22 cellular contexts compared by ENCODE assay signal in the genomic region with DNA sequence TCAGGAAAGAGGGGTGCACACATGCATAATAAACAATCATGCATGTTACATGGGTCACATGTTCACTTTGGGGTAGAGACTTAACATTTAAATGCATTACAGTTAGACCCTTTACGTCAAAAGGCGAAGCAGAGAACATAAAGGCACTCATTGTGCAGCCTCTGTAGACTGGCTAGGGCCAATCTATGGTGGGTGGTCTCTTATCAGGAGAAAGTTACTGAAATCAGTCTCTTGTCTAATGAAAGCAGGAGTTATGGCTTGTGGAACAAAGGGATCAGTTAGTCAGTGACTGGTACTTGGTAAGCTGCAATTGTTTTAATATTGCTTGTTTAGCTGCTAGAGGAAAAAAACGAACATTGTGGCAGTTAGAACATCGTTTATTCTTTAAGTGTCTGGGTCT. TPM values are rescaled to one million over a fixed set of nuclear protein-coding genes. Genes with fewer than 3 reads are reported as not detected.
DNase-seq lines count a peak whose midpoint lies in the region; ATAC-seq and TF ChIP-seq lines count a peak whose summit lies in the region.
"Had no signal": no experiment of that assay in that cellular context is flagged by ENCODE, and none has a peak within 500 bp of the region (broad histone marks: within the 10 kb centered on the region; RNA-seq: fewer than 3 reads in every experiment).

No MANE protein-coding gene starts in this region.

- no peak overlapping the region for H3K9ac ChIP-seq in DND-41 (ENCODE audit: low read depth, low read length)
- H3K9ac ChIP-seq in smooth muscle cell (ENCODE audit: low read depth): no peak overlapping the region
- H3K9ac ChIP-seq: KMS-11 had no signal

- peaks cover 32% of the 10 kb centered on the region for H3K4me1 ChIP-seq in DND-41 (ENCODE audit: insufficient read depth, low read length)
- H3K4me1 ChIP-seq in naive thymus-derived CD4-positive, alpha-beta T cell (ENCODE audit: control insufficient read depth in 2 of 2, insufficient read depth in 2 of 2, low read length in 2 of 2): peaks cover 11 to 16% of the 10 kb centered on the region in 2 donors
- H3K4me1 ChIP-seq in smooth muscle cell (ENCODE audit: low read depth): peaks cover 12% of the 10 kb centered on the region

- H3K4me3 ChIP-seq in DND-41 (ENCODE audit: low read depth in 1 of 2, low read length in 2 of 2) (no peak overlapping the region), smooth muscle cell (no peak overlapping the region)
- H3K4me3 ChIP-seq in naive thymus-derived CD4-positive, alpha-beta T cell (ENCODE audit: low read length): no peak overlapping the region
- H3K4me3 ChIP-seq: BLaER1 treated with 17β-estradiol and CSF1 and Interleukin-3, amounts not matched to agents 10 nM and 100 nM; HAP-1; Peyer's patch had no signal

- H3K4me1 Mint-ChIP-seq in naive thymus-derived CD4-positive, alpha-beta T cell: peaks cover 5 to 38% (median 26%) of the 10 kb centered on the region in 7 donors
- H3K4me1 Mint-ChIP-seq in chondrocyte (ENCODE audit: low read depth): peaks cover 15% of the 10 kb centered on the region

- DNase-seq in DND-41: no peak
- peak; percentile 94 for DNase-seq in SK-MEL-5 (ENCODE audit: low read depth, low spot score)
- DNase-seq in naive thymus-derived CD4-positive, alpha-beta T cell: no peak
- DNase-seq in smooth muscle cell (lab: John Stamatoyannopoulos, UW; ENCODE audit: unreplicated experiment): no peak
- DNase-seq in NCI-H2029 (lab: John Stamatoyannopoulos, UW): no peak
- DNase-seq in chondrocyte (ENCODE audit: low spot score): no peak
- DNase-seq: CD8-positive, alpha-beta memory T cell; DMS53; EL; MV-4-11; NCI-H1105 treated with DMSO at 0.1 percent for 48 hours; NCI-H2081; NCI-H2171; NCI-H345; NCI-H524; NCI-H774; NK-92 treated with Interleukin-12 subunit alpha and Interleukin-12 subunit beta, amount 100 ng/mL, for 24 hours; Peyer's patch had no signal

- no peak for ATAC-seq in DND-41 (ENCODE audit: insufficient read depth, low read depth)
- no peak for ATAC-seq in naive thymus-derived CD4-positive, alpha-beta T cell
- ATAC-seq in GM18858 (IDR thresholded peaks at IDR 0.05; ENCODE audit: unreplicated experiment): no peak

- peaks cover 0 to 18% (median 0%) of the 10 kb centered on the region in 5 donors for H3K27me3 Mint-ChIP-seq in naive thymus-derived CD4-positive, alpha-beta T cell
- H3K27me3 Mint-ChIP-seq in chondrocyte (ENCODE audit: low read depth): peaks cover 14% of the 10 kb centered on the region

- H3F3A ChIP-seq in smooth muscle cell (ENCODE audit: low read depth): no peaks in the 10 kb centered on the region

- TF ChIP-seq CTCF in DND-41 (IDR thresholded peaks at IDR 0.05; ENCODE audit: borderline replicate concordance, extremely low read depth, low read length, poor library complexity, severe bottlenecking) (no peak), smooth muscle cell (IDR thresholded peaks at IDR 0.05; ENCODE audit: borderline replicate concordance, insufficient read depth, poor library complexity, severe bottlenecking) (no peak), chondrocyte (IDR thresholded peaks at IDR 0.05) (no peak)

- H3K36me3 ChIP-seq in DND-41 (ENCODE audit: insufficient read depth, low read length) (peaks cover 5% of the 10 kb centered on the region; the same call in 1 of the 2 replicates), smooth muscle cell (ENCODE audit: low read depth) (no peaks in the 10 kb centered on the region)
- peaks cover 0 to 5% (median 0%) of the 10 kb centered on the region in 3 experiments for H3K36me3 ChIP-seq in naive thymus-derived CD4-positive, alpha-beta T cell (ENCODE audit: control insufficient read depth in 2 of 3, insufficient read depth in 3 of 3, low read length in 3 of 3)
- H3K36me3 ChIP-seq: Peyer's patch had no signal

- no peaks in the 10 kb centered on the region for H3K9me3 ChIP-seq in DND-41 (ENCODE audit: insufficient read depth, low read length, severe bottlenecking)
- H3K9me3 ChIP-seq in naive thymus-derived CD4-positive, alpha-beta T cell (ENCODE audit: control insufficient read depth in 2 of 3, low read length in 3 of 3): no peaks in the 10 kb centered on the region
- no peaks in the 10 kb centered on the region for H3K9me3 ChIP-seq in smooth muscle cell (replicated peaks; ENCODE audit: low read depth)
- H3K9me3 ChIP-seq: BLaER1 treated with 17β-estradiol and CSF1 and Interleukin-3, amounts not matched to agents 10 nM and 100 nM; HAP-1; Peyer's patch had no signal

- H3K4me2 ChIP-seq in DND-41 (ENCODE audit: insufficient read depth, low read length) (no peak overlapping the region), smooth muscle cell (no peak overlapping the region)

- POLR2A ChIA-PET in naive thymus-derived CD4-positive, alpha-beta T cell (lab: Charles Lee): interaction anchor here (0.7 to 1.3 kb wide), 2 partner anchors 131 to 187 kb away, joined by 3 to 4 read pairs; no protein-coding TSS in a partner anchor

- peaks cover 10% of the 10 kb centered on the region; the same call in 1 of the 2 replicates for H4K20me1 ChIP-seq in DND-41 (ENCODE audit: insufficient read depth, low read length)
- peaks cover 16% of the 10 kb centered on the region for H4K20me1 ChIP-seq in smooth muscle cell (ENCODE audit: low read depth)

- in situ Hi-C loops in SK-MEL-5 (cut with HindIII; ENCODE audit: low pct_unique_long_range_greater_than_20kb, low sequenced_read_pairs): no loop called here

- CTCF ChIA-PET in naive thymus-derived CD4-positive, alpha-beta T cell (lab: Charles Lee): interaction anchor here (0.7 to 4.3 kb wide), 4 partner anchors 11 to 262 kb away, joined by 3 to 58 read pairs (median 4); no protein-coding TSS in a partner anchor

- 43% methylated on average over 4 of the region's 4 CpGs for WGBS in smooth muscle cell (ENCODE audit: low lambda C conversion rate)

- intact Hi-C loops in naive thymus-derived CD4-positive, alpha-beta T cell (cut with micrococcal nuclease): loop anchor here (1.0 to 10.0 kb wide), 10 partner anchors 243 to 616 kb away; a partner anchor contains a TSS

- no peak overlapping the region for H3K4me3 Mint-ChIP-seq in naive thymus-derived CD4-positive, alpha-beta T cell
- H3K4me3 Mint-ChIP-seq in chondrocyte (ENCODE audit: unreplicated experiment): no peak overlapping the region

- no peaks in the 10 kb centered on the region for H3K9me3 Mint-ChIP-seq in naive thymus-derived CD4-positive, alpha-beta T cell
- H3K9me3 Mint-ChIP-seq in chondrocyte (ENCODE audit: low read depth): no peaks in the 10 kb centered on the region
- H3K9me3 Mint-ChIP-seq: CD8-positive, alpha-beta memory T cell had no signal

- H3K36me3 Mint-ChIP-seq in naive thymus-derived CD4-positive, alpha-beta T cell: peaks cover 0 to 2% (median 0%) of the 10 kb centered on the region in 5 donors
- no peaks in the 10 kb centered on the region for H3K36me3 Mint-ChIP-seq in chondrocyte (ENCODE audit: low read depth)

- H3K79me2 ChIP-seq in DND-41 (ENCODE audit: insufficient read depth, low read length) (peaks cover 38% of the 10 kb centered on the region), smooth muscle cell (ENCODE audit: low read depth) (peaks cover 31% of the 10 kb centered on the region)

- no peaks in the 10 kb centered on the region for H3K27me3 ChIP-seq in DND-41 (ENCODE audit: insufficient read depth, low read length, poor library complexity)
- no peaks in the 10 kb centered on the region for H3K27me3 ChIP-seq in naive thymus-derived CD4-positive, alpha-beta T cell (ENCODE audit: control insufficient read depth in 2 of 2, insufficient read depth in 2 of 2, low read length in 2 of 2)
- no peaks in the 10 kb centered on the region for H3K27me3 ChIP-seq in smooth muscle cell (ENCODE audit: low read depth)
- H3K27me3 ChIP-seq: BLaER1 treated with 17β-estradiol and CSF1 and Interleukin-3, amounts not matched to agents 10 nM and 100 nM; Peyer's patch had no signal

- H2AFZ ChIP-seq in DND-41 (ENCODE audit: low read depth, low read length): peak overlapping the region; percentile 58
- H2AFZ ChIP-seq in smooth muscle cell (ENCODE audit: low read depth): peak overlapping the region; percentile 50

- peak overlapping the region in 6 of 9 donors; percentile 7 to 96 (median 43) for H3K27ac Mint-ChIP-seq in naive thymus-derived CD4-positive, alpha-beta T cell
- no peak overlapping the region for H3K27ac Mint-ChIP-seq in chondrocyte (ENCODE audit: unreplicated experiment)

- H3K27ac ChIP-seq in DND-41 (ENCODE audit: low read length) (no peak overlapping the region), smooth muscle cell (ENCODE audit: low read depth) (no peak overlapping the region)
- H3K27ac ChIP-seq in naive thymus-derived CD4-positive, alpha-beta T cell (ENCODE audit: low read depth, low read length): no peak overlapping the region
- H3K27ac ChIP-seq: BLaER1 treated with 17β-estradiol and CSF1 and Interleukin-3, amounts not matched to agents 10 nM and 100 nM; KMS-11; Peyer's patch had no signal

RNA-seq across cellular contexts. Expression of a gene that starts 1.4 kb away (rescaled TPM):
- 21.8 and 25.2 TPM in 2 replicates for total RNA-seq in SK-MEL-5 (2014; rRNA removed; shearing (Covaris generic))
- 17.4 and 19.4 TPM in 2 replicates for polyA plus RNA-seq in SK-MEL-5 (2015; cell fraction: cytosol; rRNA removed)
- polyA plus RNA-seq in SK-MEL-5 (2015; cell fraction: nucleus; rRNA removed): 37.4 and 41.6 TPM in 2 replicates
- 10 to 100 TPM; 26.8 to 41.0 (median 34.3) TPM for total RNA-seq in naive thymus-derived CD4-positive, alpha-beta T cell
- 10 to 100 TPM; 11.2 to 12.7 TPM for polyA plus RNA-seq in naive thymus-derived CD4-positive, alpha-beta T cell
- 21.3 and 37.9 TPM in 2 replicates for total RNA-seq in smooth muscle cell
- 21.1 and 31.7 TPM in 2 replicates for polyA plus RNA-seq in smooth muscle cell
- 23.8 to 28.1 TPM (median 25.7 TPM) in 3 replicates for total RNA-seq in chondrocyte

RNA-seq across cellular contexts. Expression of a gene that starts 42.1 kb away (rescaled TPM):
- total RNA-seq in SK-MEL-5 (2014; rRNA removed; shearing (Covaris generic)): 27.9 and 31.3 TPM in 2 replicates
- 18.9 and 19.9 TPM in 2 replicates for polyA plus RNA-seq in SK-MEL-5 (2015; cell fraction: cytosol; rRNA removed)
- 32.2 and 75.8 TPM in 2 replicates for polyA plus RNA-seq in SK-MEL-5 (2015; cell fraction: nucleus; rRNA removed)
- total RNA-seq in naive thymus-derived CD4-positive, alpha-beta T cell: 10 to 100 TPM; 12.5 to 27.5 (median 23.5) TPM
- 10 to 100 TPM in 1 of 2 donors, 1 to 10 TPM in 1; 5.7 to 10.3 TPM for polyA plus RNA-seq in naive thymus-derived CD4-positive, alpha-beta T cell
- 7.2 and 9.1 TPM in 2 replicates for total RNA-seq in smooth muscle cell
- 3.1 and 3.6 TPM in 2 replicates for polyA plus RNA-seq in smooth muscle cell
- 16.0 to 19.8 TPM (median 17.3 TPM) in 3 replicates for total RNA-seq in chondrocyte
